27 cellular contexts compared by ENCODE assay signal in the genomic region with DNA sequence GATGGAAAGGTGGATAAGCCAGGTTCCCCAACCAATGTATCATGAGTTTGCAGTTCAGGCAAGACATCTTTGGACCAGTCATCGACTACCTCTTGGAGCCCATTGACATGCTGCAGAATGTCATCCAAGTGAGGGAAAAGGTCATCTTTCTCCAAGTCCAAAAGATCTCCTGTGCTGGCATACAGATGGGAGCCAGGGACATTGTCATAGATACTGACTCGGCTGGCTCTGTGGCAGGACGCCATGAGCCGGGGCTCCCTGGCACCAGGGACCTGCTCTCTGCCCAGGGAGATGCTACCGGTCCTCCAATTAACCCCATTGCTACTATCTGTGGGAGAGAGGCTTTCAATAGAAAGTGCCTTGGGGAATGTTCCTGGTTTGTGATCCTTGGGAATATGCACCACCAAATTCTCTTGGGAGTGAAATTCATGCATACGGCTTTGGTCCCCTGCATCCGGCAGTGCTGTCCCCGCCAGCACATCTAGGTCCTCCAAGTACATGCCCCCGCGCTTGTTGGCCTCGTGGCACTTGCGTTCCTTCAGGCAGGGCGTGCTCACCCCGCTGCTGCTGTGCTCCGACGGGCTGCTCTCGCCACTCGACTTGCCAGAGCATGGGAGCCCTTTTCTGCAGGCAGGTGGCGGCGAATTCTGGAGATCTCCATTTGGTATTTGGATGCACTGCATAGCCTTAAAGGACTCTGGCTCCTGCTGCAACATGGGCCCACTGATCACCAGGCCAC.
DNase-seq lines count a peak whose midpoint lies in the region; ATAC-seq, FAIRE-seq and TF ChIP-seq lines count a peak whose summit lies in the region.
"Had no signal": no experiment of that assay in that cellular context is flagged by ENCODE, and none has a peak within 500 bp of the region (broad histone marks: within the 10 kb centered on the region; RNA-seq: fewer than 3 reads in every experiment).

No MANE protein-coding gene starts in this region.

- peak overlapping the region in 1 of 2 experiments; percentile 54 for H3K18ac ChIP-seq in mesenchymal stem cell (ENCODE audit: low read depth in 1 of 2, low read length in 2 of 2)

- H3K4me3 ChIP-seq in liver (ENCODE audit: low read depth in 1 of 3, low read length in 3 of 3) (no peak overlapping the region), HepG2 (replicated peaks in 1 of 3; ENCODE audit: insufficient read depth in 1 of 3, low read depth in 2 of 3, low read length in 3 of 3) (no peak overlapping the region), left ventricle myocardium inferior (no peak overlapping the region), mesenchymal stem cell (ENCODE audit: insufficient read depth in 1 of 2, low read depth in 1 of 2, low read length in 2 of 2) (no peak overlapping the region), vagina (no peak overlapping the region)
- H3K4me3 ChIP-seq: BLaER1, MG63, SJSA1 had no signal

- TF ChIP-seq EP300 in HepG2 (IDR thresholded peaks at IDR 0.05; ENCODE audit: low read depth in 2 of 2, low read length in 2 of 2) = no peak
- no peak for TF ChIP-seq EP300 in HepG2 (CRISPR knock-in tag; IDR thresholded peaks at IDR 0.05; ENCODE audit: borderline replicate concordance)

- no TSS peak for BruUV-seq in HepG2 (replicated peaks; lab: Mats Ljungman, UMichigan)

- H3K4ac ChIP-seq in mesenchymal stem cell (ENCODE audit: low read depth in 1 of 2, low read length in 2 of 2) = no peak overlapping the region

- H4K20me1 ChIP-seq in HepG2 (ENCODE audit: insufficient read depth, low read length) = no peaks in the 10 kb centered on the region
- H4K20me1 ChIP-seq: BLaER1 had no signal

- H3K9ac ChIP-seq in liver (ENCODE audit: low read depth in 1 of 2, low read length in 2 of 2) = no peak overlapping the region
- no peak overlapping the region for H3K9ac ChIP-seq in HepG2 (ENCODE audit: insufficient read depth, low read depth, low read length)
- H3K9ac ChIP-seq in mesenchymal stem cell (ENCODE audit: low read length) = no peak overlapping the region
- H3K9ac ChIP-seq: BLaER1 had no signal

- TF ChIP-seq RAD21 in liver (IDR thresholded peaks at IDR 0.05) = peak in 1 of 2 donors; percentile 36
- no peak for TF ChIP-seq RAD21 in HepG2 (CRISPR knock-in tag; IDR thresholded peaks at IDR 0.05)

- TF ChIP-seq POLR2A in HepG2 (IDR thresholded peaks at IDR 0.05; ENCODE audit: insufficient read depth in 1 of 2, low read depth in 2 of 2, low read length in 2 of 2) (no peak), vagina (IDR thresholded peaks at IDR 0.05) (no peak)

- POLR2A ChIA-PET in HepG2 (lab: Yijun Ruan, JAX) = no interaction called here

- TF ChIP-seq CTCF in liver (IDR thresholded peaks at IDR 0.05; ENCODE audit: low read depth, low read length, missing input control) (no peak), HepG2 (CRISPR knock-in tag; IDR thresholded peaks at IDR 0.05) (no peak), left ventricle myocardium inferior (IDR thresholded peaks at IDR 0.05; ENCODE audit: borderline replicate concordance) (no peak), vagina (IDR thresholded peaks at IDR 0.05) (no peak)

- H3K23ac ChIP-seq in mesenchymal stem cell (ENCODE audit: low read length in 2 of 2) = no peak overlapping the region

- H3K79me1 ChIP-seq in mesenchymal stem cell (replicated peaks; ENCODE audit: low read length, poor library complexity, severe bottlenecking) = peaks cover 20% of the 10 kb centered on the region

- H3K36me3 ChIP-seq in liver (ENCODE audit: control insufficient read depth in 4 of 4, insufficient read depth in 3 of 4, low read depth in 1 of 4, low read length in 3 of 4) = peaks cover 0 to 4% (median under 1%) of the 10 kb centered on the region in 4 donors
- peaks cover 4 to 44% of the 10 kb centered on the region in 2 experiments for H3K36me3 ChIP-seq in HepG2 (replicated peaks in 1 of 2; ENCODE audit: control insufficient read depth in 1 of 2, insufficient read depth in 2 of 2, low read length in 2 of 2)
- peaks cover 41% of the 10 kb centered on the region for H3K36me3 ChIP-seq in left ventricle myocardium inferior
- peaks cover 22 to 46% of the 10 kb centered on the region in 2 experiments for H3K36me3 ChIP-seq in mesenchymal stem cell (ENCODE audit: control insufficient read depth in 1 of 2, insufficient read depth in 2 of 2, low read depth in 1 of 2, low read length in 2 of 2)
- H3K36me3 ChIP-seq in vagina = peaks cover 0 to 6% of the 10 kb centered on the region in 2 donors
- H3K36me3 ChIP-seq: BLaER1 had no signal

- no peak overlapping the region for H2AFZ ChIP-seq in HepG2 (ENCODE audit: low read length)
- H2AFZ ChIP-seq in mesenchymal stem cell (ENCODE audit: low read depth, low read length) = no peak overlapping the region

- H3K27ac ChIP-seq in liver (ENCODE audit: low read depth in 1 of 2, low read length in 2 of 2) (peak overlapping the region; percentile 5 to 44), HepG2 (ENCODE audit: extremely low read length, insufficient read depth, low read length) (no peak overlapping the region), left ventricle myocardium inferior (replicated peaks) (peak overlapping the region; percentile 83), mesenchymal stem cell (ENCODE audit: low read length, poor library complexity, severe bottlenecking) (no peak overlapping the region), vagina (peak overlapping the region; percentile 34)
- H3K27ac ChIP-seq: BLaER1, SJSA1 had no signal

- H3K27me3 ChIP-seq in liver (ENCODE audit: control insufficient read depth in 4 of 4, insufficient read depth in 4 of 4, low read length in 3 of 4) = no peaks in the 10 kb centered on the region
- no peaks in the 10 kb centered on the region for H3K27me3 ChIP-seq in HepG2 (ENCODE audit: control insufficient read depth in 1 of 2, insufficient read depth in 2 of 2, low read length in 2 of 2)
- no peaks in the 10 kb centered on the region for H3K27me3 ChIP-seq in left ventricle myocardium inferior (ENCODE audit: low read depth)
- H3K27me3 ChIP-seq in mesenchymal stem cell (ENCODE audit: control insufficient read depth in 1 of 2, insufficient read depth in 1 of 2, low read length in 2 of 2) = no peaks in the 10 kb centered on the region
- H3K27me3 ChIP-seq in vagina = no peaks in the 10 kb centered on the region
- H3K27me3 ChIP-seq: BLaER1, MG63, SJSA1 had no signal

- no peak overlapping the region for H4K8ac ChIP-seq in mesenchymal stem cell (ENCODE audit: low read length)

- no peak overlapping the region for H3K4me2 ChIP-seq in HepG2 (ENCODE audit: low read depth, low read length)
- H3K4me2 ChIP-seq in mesenchymal stem cell (ENCODE audit: low read length, poor library complexity, severe bottlenecking) = no peak overlapping the region
- H3K4me2 ChIP-seq: BLaER1 had no signal

- no peaks in the 10 kb centered on the region for H3K9me3 ChIP-seq in liver (ENCODE audit: control insufficient read depth in 4 of 4, low read length in 3 of 4)
- H3K9me3 ChIP-seq in HepG2 (ENCODE audit: low read length) = no peaks in the 10 kb centered on the region
- H3K9me3 ChIP-seq in left ventricle myocardium inferior (replicated peaks) = no peaks in the 10 kb centered on the region
- no peaks in the 10 kb centered on the region for H3K9me3 ChIP-seq in mesenchymal stem cell (ENCODE audit: control insufficient read depth, low read length)
- no peaks in the 10 kb centered on the region for H3K9me3 ChIP-seq in vagina
- H3K9me3 ChIP-seq: BLaER1, MG63, SJSA1 had no signal

- in situ Hi-C loops in HepG2 (cut with HindIII; ENCODE audit: extremely low pct_ligation_motif_present, low pct_unique_long_range_greater_than_20kb) = no loop called here

- H3K4me1 ChIP-seq in liver (ENCODE audit: control insufficient read depth in 4 of 4, insufficient read depth in 4 of 4, low read length in 3 of 4) (peaks cover 9 to 29% (median 21%) of the 10 kb centered on the region in 4 donors), HepG2 (ENCODE audit: insufficient read depth, low read length) (peaks cover 55% of the 10 kb centered on the region), left ventricle myocardium inferior (peaks cover 93% of the 10 kb centered on the region), mesenchymal stem cell (ENCODE audit: control insufficient read depth, insufficient read depth, low read depth, low read length) (peaks cover 10% of the 10 kb centered on the region), vagina (peaks cover 47% of the 10 kb centered on the region)
- H3K4me1 ChIP-seq: BLaER1 had no signal

- H2BK15ac ChIP-seq in mesenchymal stem cell (ENCODE audit: low read depth, poor library complexity, severe bottlenecking) = no peak overlapping the region

- no peaks in the 10 kb centered on the region for H3K79me2 ChIP-seq in HepG2 (ENCODE audit: insufficient read depth, low read length)

- ATAC-seq in HepG2 (no peak), GM19035 (IDR thresholded peaks at IDR 0.05; ENCODE audit: unreplicated experiment) (no peak), GM21526 (IDR thresholded peaks at IDR 0.05; ENCODE audit: low FRiP score, unreplicated experiment) (no peak)
- ATAC-seq: HCT116 had no signal

- no peak overlapping the region for H3K14ac ChIP-seq in mesenchymal stem cell (ENCODE audit: low read length in 2 of 2)

- WGBS in liver = 83% methylated on average over 20 of the region's 20 CpGs
- 97% methylated on average over 16 of the region's 20 CpGs for WGBS in HepG2 (ENCODE audit: low lambda C conversion rate)
- 98% methylated on average over 20 of the region's 20 CpGs for WGBS in mesenchymal stem cell

- no peak overlapping the region for H2AK5ac ChIP-seq in mesenchymal stem cell (ENCODE audit: low read length, severe bottlenecking)

- no peak for FAIRE-seq in HepG2 (lab: Jason Lieb, UNC)
- FAIRE-seq: D721Med, GM12891, RCC 7860 had no signal

- CTCF ChIA-PET in HepG2 (lab: Yijun Ruan, JAX; ENCODE audit: low intra/inter-chr PET ratio, low total read pairs) = no interaction called here

- no peak overlapping the region for H2BK12ac ChIP-seq in mesenchymal stem cell (ENCODE audit: low read length in 2 of 2)

- intact Hi-C loops in HepG2 (cut with micrococcal nuclease; ENCODE audit: unreplicated experiment) = loop anchor here (5.0 kb wide), 2 partner anchors 38 to 78 kb away; no protein-coding TSS in a partner anchor
- intact Hi-C loops in left ventricle myocardium inferior (cut with micrococcal nuclease) = no loop called here
- intact Hi-C loops in vagina (cut with DNase I) = loop anchor here (10.0 kb wide), 1 partner anchor 76 kb away; no protein-coding TSS in a partner anchor

- DNase-seq in HepG2 (ENCODE audit: low spot score) (no peak), left ventricle myocardium inferior (peak; percentile 60), mesenchymal stem cell (no peak), vagina (ENCODE audit: extremely low spot score in 2 of 2) (no peak), DMS 273 treated with DMSO at 0.1 percent for 48 hours (lab: John Stamatoyannopoulos, UW) (no peak)
- DNase-seq: CD4-positive, CD25-positive, alpha-beta regulatory T cell; DMS79; EL; GDM1; KBM-7; MG63; NCI-H1105 treated with DMSO at 0.1 percent for 48 hours; NCI-H146; NCI-H1930; NCI-H2107; NCI-H446; NCI-H524 treated with DMSO at 0.1 percent for 48 hours; NCI-H774 had no signal

- H2BK5ac ChIP-seq in mesenchymal stem cell (ENCODE audit: low read depth, low read length, poor library complexity, severe bottlenecking) = no peak overlapping the region

- H2BK120ac ChIP-seq in mesenchymal stem cell (ENCODE audit: low read depth, low read length) = no peak overlapping the region

- H4K91ac ChIP-seq in mesenchymal stem cell (ENCODE audit: low read length) = peak overlapping the region; percentile 48

TF ChIP-seq in liver, 16 proteins besides CTCF, POLR2A, EP300 and RAD21 (continues in another document):
- peak; percentile 42 for TF ChIP-seq SP1 (IDR thresholded peaks at IDR 0.05)

Comparison
In these comparisons a context has a peak if more than half of its experiments do, and no peak if none do; other contexts are left out.
1. H3K27ac ChIP-seq: peak in liver (2 of 2), left ventricle myocardium inferior (single experiment) and vagina (single experiment); none in HepG2 (single experiment) and mesenchymal stem cell (single experiment).